ENCODE assay signal across 13 cellular contexts in genomic region chr2:205704101-205704741, GRCh38. TPM values are rescaled to one million over a fixed set of nuclear protein-coding genes. Genes with fewer than 3 reads are reported as not detected.
A peak's percentile ranks its signal among the peaks of the same experiment; 100 is the strongest.
DNase-seq lines count a peak whose midpoint lies in the region; ATAC-seq, FAIRE-seq and TF ChIP-seq lines count a peak whose summit lies in the region.
"Had no signal": no experiment of that assay in that cellular context is flagged by ENCODE, and none has a peak within 500 bp of the region (broad histone marks: within the 10 kb centered on the region; RNA-seq: fewer than 3 reads in every experiment).

No MANE protein-coding gene starts in this region.

- H2AFZ ChIP-seq in astrocyte (ENCODE audit: low read depth, low read length), result no peak overlapping the region

- POLR2A ChIA-PET in CD8-positive, alpha-beta T cell (lab: Charles Lee), result no interaction called here

- H3K36me3 Mint-ChIP-seq in astrocyte (ENCODE audit: low read depth, unreplicated experiment), result peaks cover 9% of the 10 kb centered on the region
- H3K36me3 Mint-ChIP-seq in CD8-positive, alpha-beta T cell, result no peaks in the 10 kb centered on the region

- H3K4me1 ChIP-seq in astrocyte (ENCODE audit: insufficient read depth, low read length), result peaks cover 90% of the 10 kb centered on the region
- peaks cover 47 to 91% of the 10 kb centered on the region in 2 donors for H3K4me1 ChIP-seq in left lung
- peaks cover 14% of the 10 kb centered on the region for H3K4me1 ChIP-seq in CD8-positive, alpha-beta T cell (ENCODE audit: insufficient read depth, low read length)

- H3K27me3 ChIP-seq in astrocyte (ENCODE audit: insufficient read depth, low read length), result no peaks in the 10 kb centered on the region
- H3K27me3 ChIP-seq in left lung, result no peaks in the 10 kb centered on the region
- no peaks in the 10 kb centered on the region for H3K27me3 ChIP-seq in CD8-positive, alpha-beta T cell (ENCODE audit: insufficient read depth, low read length)
- H3K27me3 ChIP-seq: Peyer's patch had no signal

- peak overlapping the region; percentile 6 for H3K4me2 ChIP-seq in astrocyte (ENCODE audit: low read length)

- CTCF ChIA-PET in CD8-positive, alpha-beta T cell (lab: Charles Lee), result interaction anchor here (1.7 kb wide), 1 partner anchor 9 kb away, joined by 4 read pairs; no protein-coding TSS in a partner anchor

- no peak overlapping the region for H3K4me3 Mint-ChIP-seq in astrocyte (ENCODE audit: unreplicated experiment)
- no peak overlapping the region for H3K4me3 Mint-ChIP-seq in CD8-positive, alpha-beta T cell

- no peak for FAIRE-seq in astrocyte (lab: Jason Lieb, UNC)

- peak overlapping the region; percentile 62 for H3K27ac Mint-ChIP-seq in astrocyte (ENCODE audit: unreplicated experiment)
- H3K27ac Mint-ChIP-seq in CD8-positive, alpha-beta T cell, result no peak overlapping the region

- H3K27ac ChIP-seq in astrocyte (ENCODE audit: low read depth, low read length) (peak overlapping the region; percentile 97), left lung (peak overlapping the region in 1 of 2 donors; percentile 57), skin epidermis (peak overlapping the region in 14 of 21 experiments; percentile 9 to 84 (median 31))
- H3K27ac ChIP-seq in CD8-positive, alpha-beta T cell (ENCODE audit: low read depth, low read length), result no peak overlapping the region

- H3K9me3 ChIP-seq in astrocyte (ENCODE audit: insufficient read depth, low read depth, low read length) (no peaks in the 10 kb centered on the region), left lung (no peaks in the 10 kb centered on the region)
- H3K9me3 ChIP-seq in CD8-positive, alpha-beta T cell (ENCODE audit: low read length), result no peaks in the 10 kb centered on the region
- H3K9me3 ChIP-seq: Caco-2, Peyer's patch had no signal

- no peaks in the 10 kb centered on the region for H3K36me3 ChIP-seq in astrocyte (ENCODE audit: insufficient read depth, low read length)
- H3K36me3 ChIP-seq in left lung, result peaks cover 0 to 7% of the 10 kb centered on the region in 2 donors
- H3K36me3 ChIP-seq in CD8-positive, alpha-beta T cell (ENCODE audit: insufficient read depth, low read length), result no peaks in the 10 kb centered on the region
- H3K36me3 ChIP-seq: Peyer's patch had no signal

- intact Hi-C loops in left lung (cut with DNase I), result no loop called here
- intact Hi-C loops in CD8-positive, alpha-beta T cell (cut with DNase I, micrococcal nuclease), result no loop called here

- H3K4me1 Mint-ChIP-seq in astrocyte (ENCODE audit: low read depth, unreplicated experiment), result peaks cover 73% of the 10 kb centered on the region
- H3K4me1 Mint-ChIP-seq in CD8-positive, alpha-beta T cell (ENCODE audit: low read depth), result peaks cover 10% of the 10 kb centered on the region

- TF ChIP-seq CTCF in astrocyte (IDR thresholded peaks at IDR 0.05; ENCODE audit: insufficient read depth, low read depth, low read length) (no peak), left lung (IDR thresholded peaks at IDR 0.05) (no peak)
- no peak for TF ChIP-seq CTCF in CD8-positive, alpha-beta T cell (IDR thresholded peaks at IDR 0.05)

- H3K79me2 ChIP-seq in astrocyte (ENCODE audit: insufficient read depth, low read length), result peaks cover 49% of the 10 kb centered on the region

- no peaks in the 10 kb centered on the region for H3K27me3 Mint-ChIP-seq in astrocyte (ENCODE audit: low read depth, unreplicated experiment)
- H3K27me3 Mint-ChIP-seq in CD8-positive, alpha-beta T cell (ENCODE audit: low read depth), result peaks cover 5% of the 10 kb centered on the region

- H3K9ac ChIP-seq in astrocyte (ENCODE audit: low read length), result peak overlapping the region; percentile 12

- ATAC-seq in left lung, result peak; percentile 69
- no peak for ATAC-seq in GM18511 (IDR thresholded peaks at IDR 0.05; ENCODE audit: unreplicated experiment)
- ATAC-seq in CD8-positive, alpha-beta T cell, result no peak
- no peak for ATAC-seq in GM19467 (IDR thresholded peaks at IDR 0.05; ENCODE audit: unreplicated experiment)

- DNase-seq in GM04504 (ENCODE audit: low read depth) (peak; percentile 53), astrocyte (ENCODE audit: low read depth) (peak; percentile 85), left lung (no peak), GM19240 (ENCODE audit: insufficient read length, low spot score) (no peak)
- no peak for DNase-seq in CD8-positive, alpha-beta T cell
- DNase-seq: activated CD4-positive, CD25-positive, alpha-beta regulatory T cell treated with anti-CD3 and anti-CD28 coated beads, Interleukin-2, amount 50 U/mL, for 72 hours; activated gamma-delta T cell; Caco-2; NCI-H146; Peyer's patch had no signal

- H3K4me3 ChIP-seq in astrocyte (ENCODE audit: insufficient read depth, low read depth, low read length) (no peak overlapping the region), left lung (no peak overlapping the region), skin epidermis (no peak overlapping the region)
- H3K4me3 ChIP-seq in CD8-positive, alpha-beta T cell (ENCODE audit: low read depth, low read length), result no peak overlapping the region
- H3K4me3 ChIP-seq: Peyer's patch had no signal

- no peaks in the 10 kb centered on the region for H3K9me3 Mint-ChIP-seq in astrocyte (ENCODE audit: unreplicated experiment)
- no peaks in the 10 kb centered on the region for H3K9me3 Mint-ChIP-seq in CD8-positive, alpha-beta T cell

- no peaks in the 10 kb centered on the region for H4K20me1 ChIP-seq in astrocyte (ENCODE audit: insufficient read depth, low read length)

RNA-seq across cellular contexts. Expression of gene NRP2, which starts 21.9 kb away (rescaled TPM):
- 68.5 and 76.7 TPM in 2 replicates for total RNA-seq in astrocyte
- 100 to 1,000 TPM in 1 of 2 donors, 10 to 100 TPM in 1; 75.7 to 122 TPM for total RNA-seq in left lung
- not detected for total RNA-seq in CD8-positive, alpha-beta T cell

Comparison
In these comparisons a context has a peak if more than half of its experiments do, and no peak if none do; other contexts are left out.
1. DNase-seq: peak in GM04504 (single experiment) and astrocyte (single experiment); none in left lung (0 of 2), CD8-positive, alpha-beta T cell (0 of 7) and GM19240 (single experiment).
2. RNA of gene NRP2, which starts 21.9 kb away (total RNA-seq): 75.7 to 122 TPM in left lung and 68.5 to 76.7 TPM in astrocyte; not detected in CD8-positive, alpha-beta T cell; every median in the first group is over 10 times any median in the second.